In the genomic region with DNA sequence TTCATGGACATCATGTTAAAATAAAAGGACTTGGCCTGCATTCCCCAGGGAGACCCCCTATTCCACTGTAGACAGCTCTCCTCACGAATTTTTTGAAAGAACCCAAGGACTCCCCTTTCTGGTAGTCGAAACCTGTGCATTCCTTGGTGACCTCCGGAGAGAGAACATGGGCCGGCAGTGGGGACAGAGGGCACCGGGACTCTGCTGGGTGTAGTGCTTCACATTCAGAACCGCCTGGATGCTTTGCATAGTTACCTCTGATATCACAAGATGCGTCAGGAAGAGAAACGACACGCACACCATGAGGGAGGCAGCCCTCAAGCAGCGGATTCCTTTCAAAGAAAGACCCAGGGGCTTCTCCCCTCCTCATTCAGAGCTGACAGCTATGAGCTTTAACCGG, we compare ENCODE assay signal across 1 cellular context.
TF ChIP-seq lines count a peak whose summit lies in the region.

No MANE protein-coding gene starts in this region.

TF ChIP-seq in WTC11, 78 proteins besides CTCF, POLR2A, EP300 and RAD21 (continued from another document):
- TF ChIP-seq FOXJ3 (CRISPR knock-in tag; IDR thresholded peaks at IDR 0.05; ENCODE audit: borderline replicate concordance) (no peak), TEAD4 (CRISPR knock-in tag; IDR thresholded peaks at IDR 0.05) (no peak), ZNF317 (CRISPR knock-in tag; IDR thresholded peaks at IDR 0.05; ENCODE audit: borderline replicate concordance, low read depth) (no peak)
- TF ChIP-seq, protein P1, sequence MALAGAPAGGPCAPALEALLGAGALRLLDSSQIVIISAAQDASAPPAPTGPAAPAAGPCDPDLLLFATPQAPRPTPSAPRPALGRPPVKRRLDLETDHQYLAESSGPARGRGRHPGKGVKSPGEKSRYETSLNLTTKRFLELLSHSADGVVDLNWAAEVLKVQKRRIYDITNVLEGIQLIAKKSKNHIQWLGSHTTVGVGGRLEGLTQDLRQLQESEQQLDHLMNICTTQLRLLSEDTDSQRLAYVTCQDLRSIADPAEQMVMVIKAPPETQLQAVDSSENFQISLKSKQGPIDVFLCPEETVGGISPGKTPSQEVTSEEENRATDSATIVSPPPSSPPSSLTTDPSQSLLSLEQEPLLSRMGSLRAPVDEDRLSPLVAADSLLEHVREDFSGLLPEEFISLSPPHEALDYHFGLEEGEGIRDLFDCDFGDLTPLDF (CRISPR knock-in tag; IDR thresholded peaks at IDR 0.05) = no peak
TF ChIP-seq in WTC11: peak in this region for 0.
